In the genomic region with DNA sequence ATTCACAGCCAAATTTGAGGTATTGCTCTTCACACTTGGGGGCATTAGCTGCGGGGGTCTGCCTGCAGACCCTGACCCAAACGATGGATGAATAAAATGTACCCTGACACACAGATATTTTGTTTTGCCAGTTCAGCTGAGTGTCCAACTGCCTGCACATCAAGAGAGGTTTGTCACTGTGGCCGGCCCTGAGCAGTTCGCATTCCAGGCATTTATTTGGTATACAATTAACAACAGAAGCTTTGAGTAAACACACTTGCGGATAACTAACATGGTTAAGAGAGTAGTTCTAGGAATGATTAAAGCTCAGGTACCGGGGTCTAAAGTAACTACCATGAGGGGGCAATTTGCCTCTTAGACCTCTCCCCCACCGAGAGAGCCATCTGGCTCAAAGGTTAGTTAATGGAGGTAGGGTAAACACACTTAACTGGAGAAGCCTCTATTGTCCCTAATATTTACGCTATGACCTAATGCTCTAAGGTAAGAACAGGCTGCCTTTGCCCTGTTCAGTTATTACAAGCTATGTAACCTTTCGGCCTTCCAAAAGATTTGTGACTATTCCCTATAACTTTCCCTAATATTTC, we compare ENCODE assay signal across 31 cellular contexts.
DNase-seq lines count a peak whose midpoint lies in the region; ATAC-seq and TF ChIP-seq lines count a peak whose summit lies in the region.
"Had no signal": no experiment of that assay in that cellular context is flagged by ENCODE, and none has a peak within 500 bp of the region (broad histone marks: within the 10 kb centered on the region; RNA-seq: fewer than 3 reads in every experiment).

No MANE protein-coding gene starts in this region.

- peaks cover 7% of the 10 kb centered on the region for H3K9me3 Mint-ChIP-seq in CD8-positive, alpha-beta T cell
- H3K9me3 Mint-ChIP-seq: activated naive CD8-positive, alpha-beta T cell treated with anti-CD3 and anti-CD28 coated beads, Interleukin-2, amount 50 U/mL, for 24 hours; stimulated activated naive CD8-positive, alpha-beta T cell treated with anti-CD3 and anti-CD28 coated beads, Interleukin-15, Interleukin-2, amounts not matched to agents 100 ng/mL and 50 ng/mL, for 24 hours had no signal

- H3K4me1 Mint-ChIP-seq in CD8-positive, alpha-beta T cell (ENCODE audit: low read depth), result peaks cover 5% of the 10 kb centered on the region
- H3K4me1 Mint-ChIP-seq: IgD-negative memory B cell, neural crest cell had no signal

- ATAC-seq in HG02938 (IDR thresholded peaks at IDR 0.05; ENCODE audit: unreplicated experiment) (no peak), HG02642 (IDR thresholded peaks at IDR 0.05; ENCODE audit: poor library complexity, unreplicated experiment) (no peak)
- no peak for ATAC-seq in CD8-positive, alpha-beta T cell
- ATAC-seq: activated naive CD8-positive, alpha-beta T cell treated with anti-CD3 and anti-CD28 coated beads, Interleukin-2, amount 50 U/mL, for 24 hours; activated T-cell treated with anti-CD3 and anti-CD28 coated beads, Interleukin-2, amount 50 U/mL, for 72 hours; HCT116; pancreas; right cardiac atrium; Right ventricle myocardium inferior had no signal

- peak overlapping the region; percentile 46 for H3K27ac ChIP-seq in hepatocyte
- no peak overlapping the region for H3K27ac ChIP-seq in CD8-positive, alpha-beta T cell (ENCODE audit: low read depth, low read length)
- H3K27ac ChIP-seq: cardiac muscle cell, colonic mucosa, pancreas, PC-9 had no signal

- 48% methylated on average over 9 of the region's 9 CpGs for WGBS in hepatocyte (ENCODE audit: low lambda C conversion rate, missing lambda C conversion rate)

- no peaks in the 10 kb centered on the region for H4K20me1 ChIP-seq in hepatocyte (ENCODE audit: insufficient read depth, poor library complexity, severe bottlenecking)

- no peaks in the 10 kb centered on the region for H3K36me3 Mint-ChIP-seq in CD8-positive, alpha-beta T cell
- H3K36me3 Mint-ChIP-seq: activated CD4-positive, alpha-beta memory T cell treated with anti-CD3 and anti-CD28 coated beads for 36 hours; CD8-positive, alpha-beta memory T cell; IgD-negative memory B cell had no signal

- H2AFZ ChIP-seq in hepatocyte, result no peak overlapping the region
- H2AFZ ChIP-seq: PC-9 had no signal

- DNase-seq in DMS53 (lab: John Stamatoyannopoulos, UW) (peak; percentile 91), NCI-H1417 (lab: John Stamatoyannopoulos, UW) (peak in 2 of 3 experiments; percentile 82 to 96), NCI-H510A treated with DMSO at 0.1 percent for 48 hours (lab: John Stamatoyannopoulos, UW) (peak; percentile 83), hepatocyte (ENCODE audit: low spot score) (peak; percentile 7), AG08395 (ENCODE audit: low spot score) (no peak)
- no peak for DNase-seq in CD8-positive, alpha-beta T cell
- DNase-seq: ACHN; activated CD4-positive, alpha-beta memory T cell treated with anti-CD3 and anti-CD28 coated beads for 36 hours; activated CD4-positive, alpha-beta T cell treated with anti-CD3 and anti-CD28 coated beads for 1 hour; activated naive CD8-positive, alpha-beta T cell treated with anti-CD3 and anti-CD28 coated beads, Interleukin-2, amount 50 U/mL, for 24 hours; activated T-cell treated with anti-CD3 and anti-CD28 coated beads, Interleukin-2, amount 50 U/mL, for 72 hours; BE2C; CD8-positive, alpha-beta memory T cell; colonic mucosa; effector memory CD4-positive, alpha-beta T cell; erythroblast; GDM1; immature natural killer cell; NCI-H2107; pancreas; PC-9; right cardiac atrium; stimulated activated CD8-positive, alpha-beta memory T cell treated with anti-CD3 and anti-CD28 coated beads, Interleukin-4, amount 100 ng/mL, for 48 hours had no signal

- no peaks in the 10 kb centered on the region for H3K27me3 ChIP-seq in hepatocyte
- no peaks in the 10 kb centered on the region for H3K27me3 ChIP-seq in CD8-positive, alpha-beta T cell (ENCODE audit: insufficient read depth, low read length)
- H3K27me3 ChIP-seq: BE2C, cardiac muscle cell, colonic mucosa, pancreas had no signal

- H3K36me3 ChIP-seq in hepatocyte (replicated peaks; ENCODE audit: insufficient read depth, low read depth), result no peaks in the 10 kb centered on the region
- no peaks in the 10 kb centered on the region for H3K36me3 ChIP-seq in CD8-positive, alpha-beta T cell (ENCODE audit: insufficient read depth, low read length)
- H3K36me3 ChIP-seq: BE2C, cardiac muscle cell, colonic mucosa, pancreas had no signal

- H3K9me2 ChIP-seq in hepatocyte (replicated peaks; ENCODE audit: insufficient read depth), result no peaks in the 10 kb centered on the region

- TF ChIP-seq CTCF in hepatocyte (IDR thresholded peaks at IDR 0.05; ENCODE audit: poor library complexity), result no peak
- no peak for TF ChIP-seq CTCF in CD8-positive, alpha-beta T cell (IDR thresholded peaks at IDR 0.05)

- no peak overlapping the region for H3K4me3 Mint-ChIP-seq in CD8-positive, alpha-beta T cell
- H3K4me3 Mint-ChIP-seq: activated CD4-positive, alpha-beta memory T cell treated with anti-CD3 and anti-CD28 coated beads for 36 hours; activated naive CD8-positive, alpha-beta T cell treated with anti-CD3 and anti-CD28 coated beads, Interleukin-2, amount 50 U/mL, for 24 hours; activated T-cell treated with anti-CD3 and anti-CD28 coated beads, Interleukin-2, amount 50 U/mL, for 72 hours; CD8-positive, alpha-beta memory T cell; IgD-negative memory B cell; immature natural killer cell; neural crest cell; stimulated activated naive CD8-positive, alpha-beta T cell treated with anti-CD3 and anti-CD28 coated beads, Interleukin-15, Interleukin-2, amounts not matched to agents 100 ng/mL and 50 ng/mL, for 24 hours had no signal

- no peak overlapping the region for H3K4me3 ChIP-seq in hepatocyte
- H3K4me3 ChIP-seq in CD8-positive, alpha-beta T cell (ENCODE audit: low read depth, low read length), result no peak overlapping the region
- H3K4me3 ChIP-seq: cardiac muscle cell, colonic mucosa, pancreas, PC-9 had no signal

- no peaks in the 10 kb centered on the region for H3K79me2 ChIP-seq in hepatocyte

- H3K9me3 ChIP-seq in hepatocyte (ENCODE audit: low read depth), result no peaks in the 10 kb centered on the region
- no peaks in the 10 kb centered on the region for H3K9me3 ChIP-seq in CD8-positive, alpha-beta T cell (ENCODE audit: low read length)
- H3K9me3 ChIP-seq: BE2C, colonic mucosa, pancreas had no signal

- H3K27me3 Mint-ChIP-seq in CD8-positive, alpha-beta T cell (ENCODE audit: low read depth), result peaks cover 14% of the 10 kb centered on the region

- no peak overlapping the region for H3K27ac Mint-ChIP-seq in CD8-positive, alpha-beta T cell
- H3K27ac Mint-ChIP-seq: activated CD4-positive, alpha-beta memory T cell treated with anti-CD3 and anti-CD28 coated beads for 36 hours; activated naive CD8-positive, alpha-beta T cell treated with anti-CD3 and anti-CD28 coated beads, Interleukin-2, amount 50 U/mL, for 24 hours; activated T-cell treated with anti-CD3 and anti-CD28 coated beads, Interleukin-2, amount 50 U/mL, for 72 hours; CD8-positive, alpha-beta memory T cell; IgD-negative memory B cell; immature natural killer cell; stimulated activated naive CD8-positive, alpha-beta T cell treated with anti-CD3 and anti-CD28 coated beads, Interleukin-15, Interleukin-2, amounts not matched to agents 100 ng/mL and 50 ng/mL, for 24 hours had no signal

- CTCF ChIA-PET in CD8-positive, alpha-beta T cell (lab: Charles Lee), result no interaction called here

- peaks cover 4% of the 10 kb centered on the region for H3K4me1 ChIP-seq in hepatocyte (ENCODE audit: insufficient read depth)
- H3K4me1 ChIP-seq in CD8-positive, alpha-beta T cell (ENCODE audit: insufficient read depth, low read length), result no peaks in the 10 kb centered on the region
- H3K4me1 ChIP-seq: BE2C, colonic mucosa, pancreas had no signal

- POLR2A ChIA-PET in CD8-positive, alpha-beta T cell (lab: Charles Lee), result no interaction called here

- intact Hi-C loops in CD8-positive, alpha-beta T cell (cut with DNase I, micrococcal nuclease), result no loop called here

- H3K4me2 ChIP-seq in hepatocyte, result peak overlapping the region; percentile 53
- H3K4me2 ChIP-seq: PC-9 had no signal

Comparison
In these comparisons a context has a peak if more than half of its experiments do, and no peak if none do; other contexts are left out.
1. DNase-seq: peak in DMS53 (single experiment), NCI-H1417 (2 of 3), NCI-H510A treated with DMSO at 0.1 percent for 48 hours (single experiment) and hepatocyte (single experiment); none in AG08395 (single experiment) and CD8-positive, alpha-beta T cell (0 of 7).